Comparison of ENCODE assay signal across 22 cellular contexts in genomic region chr17:75041656-75042280, GRCh38. TPM values are rescaled to one million over a fixed set of nuclear protein-coding genes. Genes with fewer than 3 reads are reported as not detected.
"Had no signal": no experiment of that assay in that cellular context is flagged by ENCODE, and none has a peak within 500 bp of the region (broad histone marks: within the 10 kb centered on the region; RNA-seq: fewer than 3 reads in every experiment).

No MANE protein-coding gene starts in this region.

- H3K27ac Mint-ChIP-seq: activated B cell treated with CpG ODN at 0.5 μM for 24 hours; activated CD4-positive, alpha-beta T cell treated with anti-CD3 and anti-CD28 coated beads for 36 hours; activated naive CD8-positive, alpha-beta T cell; dendritic cell treated with granulocyte-macrophage colony-stimulating factor and Interleukin-4, amounts not matched to agents 40 ng/mL and 50 ng/mL, for 4 days; progenitor cell of endocrine pancreas had no signal

- H3K9me3 Mint-ChIP-seq: activated B cell treated with CpG ODN at 0.5 μM for 24 hours; central memory CD8-positive, alpha-beta T cell; dendritic cell treated with granulocyte-macrophage colony-stimulating factor and Interleukin-4, amounts not matched to agents 40 ng/mL and 50 ng/mL, for 4 days; natural killer cell treated with Interleukin-12 subunit alpha and Interleukin-12 subunit beta and Interleukin-15 and Interleukin-18, amount 100 ng/mL, for 72 hours had no signal

- H3K9me3 ChIP-seq: left lung, lower lobe of right lung, mucosa of descending colon, neutrophil, right lobe of liver, testis, transverse colon had no signal

- ATAC-seq: activated CD4-positive, alpha-beta T cell treated with anti-CD3 and anti-CD28 coated beads for 36 hours; left lung; lower lobe of right lung; mucosa of descending colon; natural killer cell treated with Interleukin-12 subunit alpha and Interleukin-12 subunit beta and Interleukin-15 and Interleukin-18, amount 100 ng/mL, for 72 hours; right lobe of liver; stimulated activated naive CD8-positive, alpha-beta T cell treated with anti-CD3 and anti-CD28 coated beads, Interleukin-15, Interleukin-2, amounts not matched to agents 100 U/mL and 50 U/mL, for 24 hours had no signal

- H3K4me3 ChIP-seq: left lung, lower lobe of right lung, mucosa of descending colon, right lobe of liver, testis, transverse colon had no signal

- DNase-seq: activated B cell treated with CpG ODN at 0.5 μM for 24 hours; activated CD4-positive, alpha-beta T cell treated with anti-CD3 and anti-CD28 coated beads for 36 hours; activated CD4-positive, alpha-beta T cell treated with anti-CD3 and anti-CD28 coated beads, Interleukin-2, amount 50 U/mL, for 4 hours; activated CD8-positive, alpha-beta memory T cell treated with anti-CD3 and anti-CD28 coated beads for 24 hours; activated effector memory CD4-positive, alpha-beta T cell treated with Interleukin-2 at 50 U/mL for 16 hours; activated naive CD4-positive, alpha-beta T cell treated with Interleukin-2 at 50 U/mL for 16 hours; anterior cingulate cortex; left lung; lower lobe of right lung; mesenchymal stem cell; mucosa of descending colon; right lobe of liver; stimulated activated CD4-positive, alpha-beta T cell treated with anti-CD3 and anti-CD28 coated beads, Interleukin-2, amount 100 ng/mL, for 48 hours; stimulated activated naive CD8-positive, alpha-beta T cell treated with anti-CD3 and anti-CD28 coated beads, Interleukin-15, Interleukin-2, amounts not matched to agents 100 U/mL and 50 U/mL, for 24 hours; testis; transverse colon had no signal

- H3K4me3 Mint-ChIP-seq: activated B cell treated with CpG ODN at 0.5 μM for 24 hours; activated CD4-positive, alpha-beta T cell treated with anti-CD3 and anti-CD28 coated beads for 36 hours; activated naive CD8-positive, alpha-beta T cell; central memory CD8-positive, alpha-beta T cell; dendritic cell treated with granulocyte-macrophage colony-stimulating factor and Interleukin-4, amounts not matched to agents 40 ng/mL and 50 ng/mL, for 4 days; natural killer cell treated with Interleukin-12 subunit alpha and Interleukin-12 subunit beta and Interleukin-15 and Interleukin-18, amount 100 ng/mL, for 72 hours had no signal

- H3K27ac ChIP-seq: left lung, lower lobe of right lung, neutrophil, right lobe of liver, testis, transverse colon had no signal

- H3K27me3 Mint-ChIP-seq: activated B cell treated with CpG ODN at 0.5 μM for 24 hours; activated CD4-positive, alpha-beta T cell treated with anti-CD3 and anti-CD28 coated beads for 36 hours; activated naive CD8-positive, alpha-beta T cell; central memory CD8-positive, alpha-beta T cell; dendritic cell treated with granulocyte-macrophage colony-stimulating factor and Interleukin-4, amounts not matched to agents 40 ng/mL and 50 ng/mL, for 4 days; natural killer cell treated with Interleukin-12 subunit alpha and Interleukin-12 subunit beta and Interleukin-15 and Interleukin-18, amount 100 ng/mL, for 72 hours; progenitor cell of endocrine pancreas had no signal

- H3K27me3 ChIP-seq: left lung, neutrophil, right lobe of liver, testis, transverse colon had no signal

RNA-seq across cellular contexts. Expression of gene CDR2L, which starts 54.3 kb away (rescaled TPM):
- total RNA-seq: activated B cell treated with CpG ODN at 0.5 μM for 24 hours had no signal
